In the genomic region with DNA sequence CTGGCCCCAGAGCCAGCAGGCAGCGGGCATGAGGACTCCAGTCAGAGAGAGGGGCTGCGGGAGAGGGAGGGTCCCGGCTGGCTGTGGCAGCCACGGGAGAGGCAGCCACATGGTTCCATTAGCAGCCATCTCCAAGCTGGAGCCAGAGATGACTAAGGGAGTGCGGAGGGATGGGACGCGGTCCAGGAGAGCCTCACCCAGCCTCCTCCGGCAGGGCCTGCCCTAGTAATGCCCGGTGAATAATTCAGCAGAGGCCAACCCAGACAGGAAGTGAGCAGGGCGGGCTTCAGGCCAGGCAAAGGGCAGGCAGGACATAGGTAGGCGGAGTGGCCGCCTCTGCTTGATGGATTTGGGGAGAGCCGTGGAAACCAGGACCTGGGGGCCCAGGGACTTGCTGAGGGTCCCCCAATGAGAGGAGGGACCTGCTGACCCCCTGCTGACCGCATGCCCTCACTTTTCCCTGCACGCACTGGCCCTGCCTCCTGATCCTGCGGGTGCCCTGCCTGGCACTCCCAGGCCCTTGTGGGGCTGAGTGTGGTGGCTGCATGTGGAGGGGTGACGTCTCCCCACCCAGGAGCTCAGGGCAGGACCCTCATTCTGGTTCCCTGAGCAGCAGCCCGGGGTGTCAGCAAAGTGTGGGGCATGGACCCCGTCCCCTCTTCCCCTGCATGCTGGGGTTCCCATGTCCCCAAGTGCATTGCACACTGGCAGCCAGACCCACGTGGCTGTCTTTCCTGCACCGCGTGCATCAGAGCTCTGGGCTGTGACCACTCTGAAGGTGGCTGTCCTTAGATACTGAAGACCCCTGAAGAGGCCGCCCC, we compare ENCODE assay signal across 13 cellular contexts. TPM values are rescaled to one million over a fixed set of nuclear protein-coding genes. Genes with fewer than 3 reads are reported as not detected.
A peak's percentile ranks its signal among the peaks of the same experiment; 100 is the strongest.
DNase-seq lines count a peak whose midpoint lies in the region; ATAC-seq and TF ChIP-seq lines count a peak whose summit lies in the region.
"Had no signal": no experiment of that assay in that cellular context is flagged by ENCODE, and none has a peak within 500 bp of the region (broad histone marks: within the 10 kb centered on the region; RNA-seq: fewer than 3 reads in every experiment).

No MANE protein-coding gene starts in this region.

- BruUV-seq in Panc1 (replicated peaks; lab: Mats Ljungman, UMichigan): no TSS peak

- POLR2A ChIA-PET in Panc1 (lab: Charles Lee): no interaction called here
- POLR2A ChIA-PET in naive thymus-derived CD8-positive, alpha-beta T cell (lab: Charles Lee): no interaction called here

- peak overlapping the region; percentile 83 for H3K27ac ChIP-seq in Panc1 (ENCODE audit: low read length)
- H3K27ac ChIP-seq: transverse colon had no signal

- DNase-seq in GM03348 (ENCODE audit: low spot score) (peak; percentile 91), Panc1 (ENCODE audit: low read depth, low spot score) (peak; percentile 43), myocyte (ENCODE audit: low read depth) (peak; percentile 83), activated gamma-delta T cell treated with Interleukin-2 at 50 U/mL for 16 hours (no peak)
- DNase-seq in naive thymus-derived CD8-positive, alpha-beta T cell: no peak
- DNase-seq: activated CD8-positive, alpha-beta memory T cell treated with anti-CD3 and anti-CD28 coated beads, Interleukin-2, amount 50 U/mL, for 4 hours; MV-4-11; transverse colon had no signal

- ATAC-seq in Panc1 (peak; percentile 79), esophagus mucosa (peak; percentile 92), GM18520 (IDR thresholded peaks at IDR 0.05; ENCODE audit: unreplicated experiment) (no peak), HG02759 (IDR thresholded peaks at IDR 0.05; ENCODE audit: unreplicated experiment) (no peak)
- ATAC-seq in naive thymus-derived CD8-positive, alpha-beta T cell: no peak

- H3K36me3 Mint-ChIP-seq in naive thymus-derived CD8-positive, alpha-beta T cell: no peaks in the 10 kb centered on the region
- H3K36me3 Mint-ChIP-seq: brain had no signal

- H3K4me1 ChIP-seq in Panc1 (ENCODE audit: control insufficient read depth, insufficient read depth, low read length): peaks cover 41% of the 10 kb centered on the region

- H3K4me1 Mint-ChIP-seq in naive thymus-derived CD8-positive, alpha-beta T cell: peaks cover 0 to 6% (median 2%) of the 10 kb centered on the region in 4 donors

- in situ Hi-C loops in Panc1 (cut with HindIII; ENCODE audit: low pct_unique_long_range_greater_than_20kb, low sequenced_read_pairs): no loop called here

- H3K9me3 ChIP-seq in Panc1 (ENCODE audit: control insufficient read depth, insufficient read depth, low read depth, low read length): no peaks in the 10 kb centered on the region
- H3K9me3 ChIP-seq: transverse colon had no signal

- H3K4me3 Mint-ChIP-seq in naive thymus-derived CD8-positive, alpha-beta T cell: no peak overlapping the region
- H3K4me3 Mint-ChIP-seq: brain; T-helper 2 cell treated with Interferon-gamma antibody and Interleukin-4, amounts not matched to agents 5 μg/mL and 100 μg/mL, for 36 hours had no signal

- no peaks in the 10 kb centered on the region for H3K9me3 Mint-ChIP-seq in naive thymus-derived CD8-positive, alpha-beta T cell
- H3K9me3 Mint-ChIP-seq: T-helper 2 cell treated with Interferon-gamma antibody and Interleukin-4, amounts not matched to agents 5 μg/mL and 100 μg/mL, for 36 hours had no signal

- H3K27me3 ChIP-seq in Panc1 (ENCODE audit: control insufficient read depth, insufficient read depth, low read length): no peaks in the 10 kb centered on the region

- peaks cover 11 to 61% (median 39%) of the 10 kb centered on the region in 5 donors for H3K27me3 Mint-ChIP-seq in naive thymus-derived CD8-positive, alpha-beta T cell

- no peak for TF ChIP-seq CTCF in Panc1 (IDR thresholded peaks at IDR 0.05)

- no peaks in the 10 kb centered on the region for H3K36me3 ChIP-seq in Panc1 (ENCODE audit: control insufficient read depth, insufficient read depth, low read length)
- H3K36me3 ChIP-seq: transverse colon had no signal

- CTCF ChIA-PET in Panc1 (lab: Charles Lee): no interaction called here

- no peak overlapping the region for H3K4me3 ChIP-seq in Panc1 (ENCODE audit: low read depth in 2 of 2, low read length in 2 of 2)
- H3K4me3 ChIP-seq: transverse colon had no signal

- intact Hi-C loops in Panc1 (cut with micrococcal nuclease; ENCODE audit: unreplicated experiment): no loop called here

- H3K27ac Mint-ChIP-seq in naive thymus-derived CD8-positive, alpha-beta T cell: no peak overlapping the region
- H3K27ac Mint-ChIP-seq: brain; T-helper 2 cell treated with Interferon-gamma antibody and Interleukin-4, amounts not matched to agents 5 μg/mL and 100 μg/mL, for 36 hours had no signal

RNA-seq across cellular contexts. Expression of gene SLCO4A1, which starts 51.8 kb away (rescaled TPM):
- total RNA-seq in Panc1 (2021; ENCODE audit: unreplicated experiment): 167 TPM
- 145 TPM for polyA plus RNA-seq in Panc1 (2012; ENCODE audit: insufficient read length)
- 13.7 TPM for total RNA-seq in esophagus mucosa
- total RNA-seq in myocyte: 0.11 and 0.16 TPM in 2 replicates
- polyA plus RNA-seq in myocyte (2012): 0.32 TPM
- total RNA-seq in naive thymus-derived CD8-positive, alpha-beta T cell: 1 to 10 TPM; 1.4 TPM
- under 1 TPM in 1 of 3 donors, not detected in 2; 0.93 TPM for polyA plus RNA-seq in naive thymus-derived CD8-positive, alpha-beta T cell

Comparison
In these comparisons a context has a peak if more than half of its experiments do, and no peak if none do; other contexts are left out.
1. DNase-seq: peak in GM03348 (single experiment), Panc1 (single experiment) and myocyte (single experiment); none in naive thymus-derived CD8-positive, alpha-beta T cell (0 of 10) and activated gamma-delta T cell treated with Interleukin-2 at 50 U/mL for 16 hours (single experiment).
2. ATAC-seq: peak in Panc1 (single experiment) and esophagus mucosa (single experiment); none in naive thymus-derived CD8-positive, alpha-beta T cell (0 of 2), GM18520 (single experiment) and HG02759 (single experiment).
3. RNA of gene SLCO4A1, which starts 51.8 kb away (total RNA-seq): 167 TPM in Panc1 (single experiment); 13.7 TPM in esophagus mucosa (single experiment), 1.4 TPM in naive thymus-derived CD8-positive, alpha-beta T cell and 0.11 to 0.16 TPM in myocyte; every median in the first group is over 10 times any median in the second.